In genomic region chr6:101086473-101086872, GRCh38 we compare ENCODE assay signal across 24 cellular contexts.
DNase-seq lines count a peak whose midpoint lies in the region; ATAC-seq and TF ChIP-seq lines count a peak whose summit lies in the region.
"Had no signal": no experiment of that assay in that cellular context is flagged by ENCODE, and none has a peak within 500 bp of the region (broad histone marks: within the 10 kb centered on the region; RNA-seq: fewer than 3 reads in every experiment).

No MANE protein-coding gene starts in this region.

- H2BK120ac ChIP-seq in IMR-90 (ENCODE audit: low read depth, low read length): 0 out of 2 replicates have a peak overlapping the region, but pooled peaks have one; percentile 15

- H3K27me3 Mint-ChIP-seq in GM23338 (ENCODE audit: insufficient read depth, low read depth, poor library complexity) (peaks cover 7% of the 10 kb centered on the region), nephron progenitor cell (ENCODE audit: low read depth, poor library complexity) (peaks cover 5% of the 10 kb centered on the region)
- H3K27me3 Mint-ChIP-seq in activated naive CD4-positive, alpha-beta T cell treated with anti-CD3 and anti-CD28 coated beads for 36 hours (ENCODE audit: low read depth): peaks cover 10% of the 10 kb centered on the region

- H2BK20ac ChIP-seq in IMR-90 (ENCODE audit: low read depth, low read length): 0 out of 2 replicates have a peak overlapping the region, but pooled peaks have one; percentile 53

- H3K4me1 Mint-ChIP-seq in GM23338: peaks cover 52% of the 10 kb centered on the region
- peaks cover 26% of the 10 kb centered on the region for H3K4me1 Mint-ChIP-seq in nephron progenitor cell
- no peaks in the 10 kb centered on the region for H3K4me1 Mint-ChIP-seq in activated naive CD4-positive, alpha-beta T cell treated with anti-CD3 and anti-CD28 coated beads for 36 hours (ENCODE audit: low read depth)

- H3K27ac Mint-ChIP-seq in GM23338: peak overlapping the region; percentile 51; the same call in 1 of the 2 replicates
- H3K27ac Mint-ChIP-seq in nephron progenitor cell: peak overlapping the region; percentile 73
- no peak overlapping the region for H3K27ac Mint-ChIP-seq in activated naive CD4-positive, alpha-beta T cell treated with anti-CD3 and anti-CD28 coated beads for 36 hours
- H3K27ac Mint-ChIP-seq: CD8-positive, alpha-beta T cell; T-helper 1 cell treated with Interleukin-12 subunit alpha and Interleukin-12 subunit beta and Interleukin-4 antibody, amounts not matched to agents 30 μg/mL and 1 μg/mL, for 36 hours had no signal

- H4K8ac ChIP-seq in IMR-90 (ENCODE audit: low read depth in 2 of 2, low read length in 2 of 2): no peak overlapping the region

- peaks cover 4% of the 10 kb centered on the region; the same call in 1 of the 3 replicates for H3K36me3 Mint-ChIP-seq in GM23338 (ENCODE audit: low read depth)
- H3K36me3 Mint-ChIP-seq in nephron progenitor cell (ENCODE audit: low read depth): peaks cover 16% of the 10 kb centered on the region
- H3K36me3 Mint-ChIP-seq in activated naive CD4-positive, alpha-beta T cell treated with anti-CD3 and anti-CD28 coated beads for 36 hours (ENCODE audit: low read depth): no peaks in the 10 kb centered on the region
- H3K36me3 Mint-ChIP-seq: CD8-positive, alpha-beta T cell had no signal

- intact Hi-C loops in IMR-90 (cut with micrococcal nuclease): no loop called here
- intact Hi-C loops in activated naive CD4-positive, alpha-beta T cell treated with anti-CD3 and anti-CD28 coated beads for 36 hours (cut with micrococcal nuclease): no loop called here

- peak overlapping the region; percentile 19 for H2BK5ac ChIP-seq in IMR-90 (ENCODE audit: low read depth, low read length, poor library complexity, severe bottlenecking)

- H3K14ac ChIP-seq in IMR-90 (replicated peaks; ENCODE audit: low read depth, low read length): no peak overlapping the region

- no CpG with 5 or more reads among the region's 1 CpG for WGBS in IMR-90 (ENCODE audit: extremely low coverage in 2 of 2, insufficient read length in 1 of 2), 2 experiments

- CTCF ChIA-PET in IMR-90 (lab: Yijun Ruan, JAX): interaction anchor here (0.8 kb wide), 1 partner anchor 17 kb away, joined by 4 read pairs; no protein-coding TSS in a partner anchor
- CTCF ChIA-PET in activated naive CD4-positive, alpha-beta T cell treated with anti-CD3 and anti-CD28 coated beads for 36 hours (lab: Charles Lee): no interaction called here

- H2AFZ ChIP-seq in GM23338 (no peak overlapping the region), IMR-90 (replicated peaks; ENCODE audit: low read length, poor library complexity) (peak overlapping the region; percentile 63)

- H3F3A ChIP-seq in GM23338 (replicated peaks; ENCODE audit: low read depth): no peaks in the 10 kb centered on the region

- no peaks in the 10 kb centered on the region for H3K36me3 ChIP-seq in GM23338 (ENCODE audit: insufficient read depth)
- H3K36me3 ChIP-seq in IMR-90 (ENCODE audit: control insufficient read depth, insufficient read depth, low read length): no peaks in the 10 kb centered on the region

- peak overlapping the region; percentile 50 for H3K4me2 ChIP-seq in GM23338
- no peak overlapping the region for H3K4me2 ChIP-seq in IMR-90 (ENCODE audit: low read depth, low read length)

- peak; percentile 69 for DNase-seq in GM23338 (ENCODE audit: low spot score)
- no peak for DNase-seq in IMR-90
- peak; percentile 5 for DNase-seq in choroid plexus epithelial cell (ENCODE audit: low read depth)
- DNase-seq in nephron progenitor cell: no peak
- DNase-seq in activated naive CD4-positive, alpha-beta T cell treated with anti-CD3 and anti-CD28 coated beads for 36 hours: no peak
- no peak for DNase-seq in activated CD4-positive, alpha-beta T cell treated with anti-CD3 and anti-CD28 coated beads, Interleukin-2, amount 50 U/mL, for 48 hours
- no peak for DNase-seq in activated effector memory CD4-positive, alpha-beta T cell treated with anti-CD3 and anti-CD28 coated beads, Interleukin-2, amount 50 U/mL, for 16 hours
- DNase-seq: AML-193; C1 segment of cervical spinal cord; CD8-positive, alpha-beta T cell; DMS153; GF-D8; GOT3; MM.1S; NCI-H1092; NCI-H1436 treated with DMSO at 0.1 percent for 48 hours; NCI-H1930; NCI-H226; NCI-H524 treated with DMSO at 0.1 percent for 48 hours; OCI-M1; Right ventricle myocardium superior had no signal

- no peak overlapping the region; the same call in 1 of the 2 replicates for H2AK5ac ChIP-seq in IMR-90 (ENCODE audit: low read depth, low read length)

- H3K79me2 ChIP-seq in GM23338 (replicated peaks; ENCODE audit: insufficient read depth): no peaks in the 10 kb centered on the region

- no peaks in the 10 kb centered on the region for H3K27me3 ChIP-seq in GM23338 (ENCODE audit: insufficient read depth)
- H3K27me3 ChIP-seq in IMR-90 (ENCODE audit: control insufficient read depth, insufficient read depth, low read length): no peaks in the 10 kb centered on the region

- H3K4me3 Mint-ChIP-seq in GM23338 (no peak overlapping the region), nephron progenitor cell (no peak overlapping the region)
- no peak overlapping the region for H3K4me3 Mint-ChIP-seq in activated naive CD4-positive, alpha-beta T cell treated with anti-CD3 and anti-CD28 coated beads for 36 hours
- H3K4me3 Mint-ChIP-seq: CD8-positive, alpha-beta T cell; T-helper 1 cell treated with Interleukin-12 subunit alpha and Interleukin-12 subunit beta and Interleukin-4 antibody, amounts not matched to agents 30 μg/mL and 1 μg/mL, for 36 hours had no signal

- ATAC-seq in GM23338: peak; percentile 97
- no peak for ATAC-seq in IMR-90 (ENCODE audit: low read depth)
- ATAC-seq in GM19463 (IDR thresholded peaks at IDR 0.05; ENCODE audit: unreplicated experiment): no peak
- ATAC-seq: CD8-positive, alpha-beta T cell; K562 had no signal

- peaks cover 55% of the 10 kb centered on the region for H3K4me1 ChIP-seq in GM23338 (ENCODE audit: insufficient read depth)
- H3K4me1 ChIP-seq in IMR-90 (ENCODE audit: control insufficient read depth, insufficient read depth, low read length): peaks cover 4% of the 10 kb centered on the region; the same call in 1 of the 2 replicates

- no peak overlapping the region for H3K56ac ChIP-seq in IMR-90 (ENCODE audit: extremely low read depth, insufficient read depth, low read length)

- no peak for TF ChIP-seq RAD21 in IMR-90 (IDR thresholded peaks at IDR 0.05; ENCODE audit: low read length)

- H3K23ac ChIP-seq in IMR-90 (ENCODE audit: low read depth, low read length): no peak overlapping the region; the same call in 1 of the 2 replicates

- H2BK15ac ChIP-seq in IMR-90 (ENCODE audit: low read depth, low read length): no peak overlapping the region

- no peaks in the 10 kb centered on the region for H3K9me1 ChIP-seq in IMR-90 (ENCODE audit: insufficient read depth, low read length)

- H3K9me2 ChIP-seq in GM23338 (ENCODE audit: insufficient read depth): no peaks in the 10 kb centered on the region

- H3K18ac ChIP-seq in IMR-90 (ENCODE audit: low read depth, low read length): peak overlapping the region; percentile 65; the same call in 1 of the 2 replicates

- H3K27ac ChIP-seq in GM23338 (ENCODE audit: low read depth) (no peak overlapping the region), IMR-90 (ENCODE audit: insufficient read depth, low read length) (no peak overlapping the region)

- no peaks in the 10 kb centered on the region for H3K79me1 ChIP-seq in IMR-90 (ENCODE audit: low read depth in 1 of 2, low read length in 2 of 2)

- peaks cover 2% of the 10 kb centered on the region; the same call in 1 of the 2 replicates for H3K9me3 ChIP-seq in IMR-90 (ENCODE audit: control insufficient read depth, insufficient read depth, low read length)

- H2AK9ac ChIP-seq in IMR-90 (replicated peaks; ENCODE audit: low read depth, low read length, poor library complexity): no peak overlapping the region

- TF ChIP-seq POLR2A in IMR-90 (IDR thresholded peaks at IDR 0.05; ENCODE audit: low read depth, low read length): no peak

- in situ Hi-C loops in IMR-90 (cut with MboI; ENCODE audit: low sequenced_read_pairs): no loop called here

- no peak overlapping the region; the same call in 1 of the 2 replicates for H4K5ac ChIP-seq in IMR-90 (ENCODE audit: low read depth, low read length)

- H3K9me3 Mint-ChIP-seq in GM23338: peaks cover 4% of the 10 kb centered on the region; the same call in 2 of the 3 replicates
- H3K9me3 Mint-ChIP-seq in nephron progenitor cell: peaks cover 20% of the 10 kb centered on the region
- H3K9me3 Mint-ChIP-seq in activated naive CD4-positive, alpha-beta T cell treated with anti-CD3 and anti-CD28 coated beads for 36 hours: peaks cover 6% of the 10 kb centered on the region

- H3K4ac ChIP-seq in IMR-90 (ENCODE audit: low read depth, low read length): 0 out of 2 replicates have a peak overlapping the region, but pooled peaks have one; percentile 35

- no peaks in the 10 kb centered on the region for H4K20me1 ChIP-seq in GM23338 (replicated peaks; ENCODE audit: insufficient read depth)
- H4K20me1 ChIP-seq in IMR-90 (ENCODE audit: insufficient read depth, low read length): no peaks in the 10 kb centered on the region

- POLR2A ChIA-PET in IMR-90 (lab: Charles Lee; ENCODE audit: unreplicated experiment): no interaction called here

- H4K91ac ChIP-seq in IMR-90 (ENCODE audit: insufficient read depth, low read depth, low read length): no peak overlapping the region

- H3K9ac ChIP-seq in IMR-90 (ENCODE audit: low read depth, low read length): no peak overlapping the region

- H3K4me3 ChIP-seq in GM23338 (no peak overlapping the region), IMR-90 (ENCODE audit: insufficient read depth, low read depth, low read length) (no peak overlapping the region), choroid plexus epithelial cell (ENCODE audit: low read depth, low read length) (no peak overlapping the region)
- H3K4me3 ChIP-seq: K562 had no signal

- TF ChIP-seq CTCF in GM23338 (conservative IDR thresholded peaks at IDR 0.05; ENCODE audit: low read depth in 2 of 2): no peak
- no peak for TF ChIP-seq CTCF in IMR-90 (conservative IDR thresholded peaks at IDR 0.05; ENCODE audit: low read depth, low read length)
- TF ChIP-seq CTCF in choroid plexus epithelial cell (conservative IDR thresholded peaks at IDR 0.05; ENCODE audit: low read depth, low read length): no peak
- TF ChIP-seq CTCF in nephron progenitor cell (IDR thresholded peaks at IDR 0.05): no peak

- no TSS peak for BruUV-seq in IMR-90 (replicated peaks; lab: Mats Ljungman, UMichigan)

- dilution Hi-C loops in IMR-90 (cut with HindIII; ENCODE audit: low sequenced_read_pairs, unreplicated experiment): no loop called here

TF ChIP-seq in GM23338, 12 proteins besides CTCF, POLR2A, EP300 and RAD21 (continues in another document):
- no peak for TF ChIP-seq EZH2phosphoT487 (IDR thresholded peaks at IDR 0.05; ENCODE audit: unreplicated experiment)

TF ChIP-seq in IMR-90, 13 proteins besides CTCF, POLR2A, EP300 and RAD21 (continues in another document):
- no peak for TF ChIP-seq CHD1 (IDR thresholded peaks at IDR 0.05; ENCODE audit: low read depth, low read length)
- no peak for TF ChIP-seq RCOR1 (IDR thresholded peaks at IDR 0.05; ENCODE audit: insufficient replicate concordance, low read length)
- no peak for TF ChIP-seq MAZ (IDR thresholded peaks at IDR 0.05; ENCODE audit: borderline replicate concordance, low read depth, low read length)
- no peak for TF ChIP-seq RFX5 (IDR thresholded peaks at IDR 0.05; ENCODE audit: low read depth, low read length)
- TF ChIP-seq SMC3 (IDR thresholded peaks at IDR 0.05; ENCODE audit: low read depth, low read length): no peak

Comparison
In these comparisons a context has a peak if more than half of its experiments do, and no peak if none do; other contexts are left out.
1. DNase-seq: peak in GM23338 (single experiment) and choroid plexus epithelial cell (single experiment); none in IMR-90 (single experiment), nephron progenitor cell (single experiment), activated naive CD4-positive, alpha-beta T cell treated with anti-CD3 and anti-CD28 coated beads for 36 hours (single experiment), activated CD4-positive, alpha-beta T cell treated with anti-CD3 and anti-CD28 coated beads, Interleukin-2, amount 50 U/mL, for 48 hours (0 of 2) and activated effector memory CD4-positive, alpha-beta T cell treated with anti-CD3 and anti-CD28 coated beads, Interleukin-2, amount 50 U/mL, for 16 hours (single experiment).